Comparison of ENCODE assay signal across 20 cellular contexts in genomic region chr2:238558456-238559099, GRCh38.
DNase-seq lines count a peak whose midpoint lies in the region; ATAC-seq and TF ChIP-seq lines count a peak whose summit lies in the region.
"Had no signal": no experiment of that assay in that cellular context is flagged by ENCODE, and none has a peak within 500 bp of the region (broad histone marks: within the 10 kb centered on the region; RNA-seq: fewer than 3 reads in every experiment).

No MANE protein-coding gene starts in this region.

- no peaks in the 10 kb centered on the region for H3K79me1 ChIP-seq in neuronal stem cell (ENCODE audit: low read depth, low read length)

- WGBS in neuronal stem cell (ENCODE audit: extremely low coverage in 2 of 2, insufficient read length in 2 of 2, insufficient replicate concordance in 1 of 2), 2 donors, result no CpG with 5 or more reads among the region's 19 CpGs

- no peak overlapping the region for H3K4me3 ChIP-seq in neuronal stem cell (ENCODE audit: low read length in 2 of 2)
- H3K4me3 ChIP-seq: GM12878, K562, SJCRH30 had no signal

- no peaks in the 10 kb centered on the region for H3K9me3 Mint-ChIP-seq in activated CD4-positive, alpha-beta memory T cell treated with anti-CD3 and anti-CD28 coated beads for 36 hours

- no peak overlapping the region for H3K27ac ChIP-seq in neuronal stem cell (replicated peaks; ENCODE audit: low read length)
- H3K27ac ChIP-seq: 22Rv1, C4-2B, RWPE1, SJCRH30 had no signal

- CTCF ChIA-PET in activated CD4-positive, alpha-beta memory T cell treated with anti-CD3 and anti-CD28 coated beads for 36 hours (lab: Charles Lee), result no interaction called here

- no peaks in the 10 kb centered on the region for H3K36me3 Mint-ChIP-seq in activated CD4-positive, alpha-beta memory T cell treated with anti-CD3 and anti-CD28 coated beads for 36 hours

- H3K27ac Mint-ChIP-seq in activated CD4-positive, alpha-beta memory T cell treated with anti-CD3 and anti-CD28 coated beads for 36 hours, result no peak overlapping the region

- H3K18ac ChIP-seq in neuronal stem cell (ENCODE audit: low read length), result no peak overlapping the region

- H2BK5ac ChIP-seq in neuronal stem cell (ENCODE audit: low read length), result no peak overlapping the region

- peaks cover 0 to 2% of the 10 kb centered on the region in 2 donors for H3K9me3 ChIP-seq in neuronal stem cell (replicated peaks in 1 of 2; ENCODE audit: control insufficient read depth in 2 of 2, insufficient read depth in 1 of 2, low read depth in 1 of 2, low read length in 2 of 2)
- H3K9me3 ChIP-seq: SJCRH30 had no signal

- peaks cover 0 to 16% (median 0%) of the 10 kb centered on the region in 3 experiments for H3K27me3 ChIP-seq in neuronal stem cell (ENCODE audit: control insufficient read depth in 3 of 3, insufficient read depth in 3 of 3, low read depth in 1 of 3, low read length in 3 of 3)

- DNase-seq in NCI-H2029 treated with DMSO at 0.1 percent for 48 hours (lab: John Stamatoyannopoulos, UW) (peak; percentile 1), NCI-H2029 (lab: John Stamatoyannopoulos, UW) (no peak), GM13977 (ENCODE audit: low spot score) (peak; percentile 9), left ventricle myocardium superior (no peak), neuronal stem cell (ENCODE audit: low spot score) (no peak)
- DNase-seq in activated CD4-positive, alpha-beta T cell treated with anti-CD3 and anti-CD28 coated beads for 48 hours, result no peak
- no peak for DNase-seq in activated CD4-positive, alpha-beta memory T cell treated with anti-CD3 and anti-CD28 coated beads for 36 hours
- DNase-seq: AML-193, GDM1, MV-4-11, NCI-H1930, NCI-H774, PC-3, SJCRH30 had no signal

- intact Hi-C loops in left ventricle myocardium superior (cut with micrococcal nuclease), result no loop called here
- intact Hi-C loops in activated CD4-positive, alpha-beta memory T cell treated with anti-CD3 and anti-CD28 coated beads for 36 hours (cut with micrococcal nuclease), result no loop called here

- no peak overlapping the region for H2AK5ac ChIP-seq in neuronal stem cell (ENCODE audit: low read depth, low read length)

- H2BK12ac ChIP-seq in neuronal stem cell (ENCODE audit: low read length), result no peak overlapping the region

- H3K4me1 Mint-ChIP-seq in activated CD4-positive, alpha-beta memory T cell treated with anti-CD3 and anti-CD28 coated beads for 36 hours (ENCODE audit: low read depth), result no peaks in the 10 kb centered on the region

- H2AFZ ChIP-seq in neuronal stem cell (ENCODE audit: low read length), result no peak overlapping the region

- H3K9ac ChIP-seq in neuronal stem cell (ENCODE audit: low read depth, low read length, poor library complexity), result no peak overlapping the region

- POLR2A ChIA-PET in activated CD4-positive, alpha-beta memory T cell treated with anti-CD3 and anti-CD28 coated beads for 36 hours (lab: Charles Lee), result no interaction called here

- no peak overlapping the region for H2BK120ac ChIP-seq in neuronal stem cell (ENCODE audit: low read depth, low read length)

- peaks cover 0 to 5% of the 10 kb centered on the region in 2 donors for H3K4me1 ChIP-seq in neuronal stem cell (ENCODE audit: control insufficient read depth in 2 of 2, insufficient read depth in 1 of 2, low read depth in 1 of 2, low read length in 2 of 2)
- H3K4me1 ChIP-seq: SJCRH30 had no signal

- no peak for TF ChIP-seq CTCF in GM13977 (IDR thresholded peaks at IDR 0.05; ENCODE audit: extremely low read depth, insufficient read depth, missing control alignments)

- peak overlapping the region; percentile 68 for H2BK15ac ChIP-seq in neuronal stem cell (ENCODE audit: low read length)

- H3K36me3 ChIP-seq in neuronal stem cell (replicated peaks in 1 of 2; ENCODE audit: control insufficient read depth in 2 of 2, insufficient read depth in 2 of 2, low read length in 2 of 2), result no peaks in the 10 kb centered on the region
- H3K36me3 ChIP-seq: SJCRH30 had no signal

- no peak overlapping the region for H3K4me2 ChIP-seq in neuronal stem cell (ENCODE audit: insufficient read depth, low read length, poor library complexity, severe bottlenecking)

- H4K91ac ChIP-seq in neuronal stem cell (ENCODE audit: low read depth, low read length, poor library complexity), result no peak overlapping the region

- no peaks in the 10 kb centered on the region for H3K27me3 Mint-ChIP-seq in activated CD4-positive, alpha-beta memory T cell treated with anti-CD3 and anti-CD28 coated beads for 36 hours

- in situ Hi-C loops in GM13977 (cut with MboI; ENCODE audit: low pct_unique_long_range_greater_than_20kb, low sequenced_read_pairs, unreplicated experiment), result no loop called here

- H3K14ac ChIP-seq in neuronal stem cell (ENCODE audit: low read length), result no peak overlapping the region

- ATAC-seq in left ventricle myocardium superior, result peak; percentile 55
- ATAC-seq in HG03039 (IDR thresholded peaks at IDR 0.05; ENCODE audit: unreplicated experiment), result no peak
- ATAC-seq: GM12878, K562, PC-3 had no signal

- no peak overlapping the region for H4K8ac ChIP-seq in neuronal stem cell (ENCODE audit: low read depth, low read length)

- no peak overlapping the region for H3K4me3 Mint-ChIP-seq in activated CD4-positive, alpha-beta memory T cell treated with anti-CD3 and anti-CD28 coated beads for 36 hours

- no peak overlapping the region for H3K4ac ChIP-seq in neuronal stem cell (ENCODE audit: low read length)

- no peak overlapping the region for H3K23ac ChIP-seq in neuronal stem cell (ENCODE audit: low read depth, low read length, poor library complexity)

Comparison
In these comparisons a context has a peak if more than half of its experiments do, and no peak if none do; other contexts are left out.
1. DNase-seq: peak in NCI-H2029 treated with DMSO at 0.1 percent for 48 hours (single experiment) and GM13977 (single experiment); none in NCI-H2029 (single experiment), left ventricle myocardium superior (single experiment), neuronal stem cell (single experiment), activated CD4-positive, alpha-beta T cell treated with anti-CD3 and anti-CD28 coated beads for 48 hours (single experiment) and activated CD4-positive, alpha-beta memory T cell treated with anti-CD3 and anti-CD28 coated beads for 36 hours (single experiment).